In genomic region chr7:18538554-18539250, GRCh38 we compare ENCODE assay signal across 13 cellular contexts. TPM values are rescaled to one million over a fixed set of nuclear protein-coding genes. Genes with fewer than 3 reads are reported as not detected.
A peak's percentile ranks its signal among the peaks of the same experiment; 100 is the strongest.
DNase-seq lines count a peak whose midpoint lies in the region; ATAC-seq, FAIRE-seq and TF ChIP-seq lines count a peak whose summit lies in the region.
"Had no signal": no experiment of that assay in that cellular context is flagged by ENCODE, and none has a peak within 500 bp of the region (broad histone marks: within the 10 kb centered on the region; RNA-seq: fewer than 3 reads in every experiment).

No MANE protein-coding gene starts in this region.

- H3K27ac ChIP-seq in breast epithelium = no peak overlapping the region
- no peak overlapping the region for H3K27ac ChIP-seq in CD8-positive, alpha-beta T cell (ENCODE audit: low read depth, low read length)
- H3K27ac ChIP-seq: C4-2B, suprapubic skin had no signal

- BruUV-seq in Calu3 (replicated peaks; lab: Mats Ljungman, UMichigan) = no TSS peak

- intact Hi-C loops in Calu3 (cut with micrococcal nuclease; ENCODE audit: unreplicated experiment) = no loop called here
- intact Hi-C loops in breast epithelium (cut with DNase I; ENCODE audit: low total_unique reads) = no loop called here
- intact Hi-C loops in CD8-positive, alpha-beta T cell (cut with DNase I, micrococcal nuclease) = no loop called here

- H3K36me3 ChIP-seq in breast epithelium = no peaks in the 10 kb centered on the region
- H3K36me3 ChIP-seq in CD8-positive, alpha-beta T cell (ENCODE audit: insufficient read depth, low read length) = no peaks in the 10 kb centered on the region
- H3K36me3 ChIP-seq: suprapubic skin had no signal

- peak; percentile 79 for FAIRE-seq in GM19239 (lab: Jason Lieb, UNC)
- FAIRE-seq: HepG2 had no signal

- no peaks in the 10 kb centered on the region for H3K4me1 ChIP-seq in breast epithelium
- H3K4me1 ChIP-seq in CD8-positive, alpha-beta T cell (ENCODE audit: insufficient read depth, low read length) = no peaks in the 10 kb centered on the region

- no peaks in the 10 kb centered on the region for H3K9me3 Mint-ChIP-seq in Calu3 (ENCODE audit: low read depth, unreplicated experiment)
- no peaks in the 10 kb centered on the region for H3K9me3 Mint-ChIP-seq in CD8-positive, alpha-beta T cell

- no peak overlapping the region for H3K4me3 ChIP-seq in breast epithelium
- no peak overlapping the region for H3K4me3 ChIP-seq in CD8-positive, alpha-beta T cell (ENCODE audit: low read depth, low read length)
- H3K4me3 ChIP-seq: suprapubic skin had no signal

- CTCF ChIA-PET in Calu3 (lab: Charles Lee) = no interaction called here
- CTCF ChIA-PET in CD8-positive, alpha-beta T cell (lab: Charles Lee) = no interaction called here

- no peaks in the 10 kb centered on the region for H3K9me3 ChIP-seq in breast epithelium
- no peaks in the 10 kb centered on the region for H3K9me3 ChIP-seq in CD8-positive, alpha-beta T cell (ENCODE audit: low read length)
- H3K9me3 ChIP-seq: suprapubic skin had no signal

- TF ChIP-seq CTCF in Calu3 (IDR thresholded peaks at IDR 0.05; ENCODE audit: unreplicated experiment) (no peak), breast epithelium (IDR thresholded peaks at IDR 0.05) (no peak)
- TF ChIP-seq CTCF in CD8-positive, alpha-beta T cell (IDR thresholded peaks at IDR 0.05) = no peak

- H3K4me1 Mint-ChIP-seq in Calu3 (ENCODE audit: low read depth, unreplicated experiment) = peaks cover 66% of the 10 kb centered on the region
- no peaks in the 10 kb centered on the region for H3K4me1 Mint-ChIP-seq in CD8-positive, alpha-beta T cell (ENCODE audit: low read depth)

- TF ChIP-seq POLR2A in breast epithelium (IDR thresholded peaks at IDR 0.05) = no peak

- ATAC-seq in HG02840 (IDR thresholded peaks at IDR 0.05; ENCODE audit: low FRiP score, unreplicated experiment) = peak; percentile 69
- peak; percentile 58 for ATAC-seq in HG03571 (IDR thresholded peaks at IDR 0.05; ENCODE audit: unreplicated experiment)
- ATAC-seq in CD8-positive, alpha-beta T cell = no peak
- ATAC-seq: HepG2 had no signal

- H3K27me3 ChIP-seq in breast epithelium = no peaks in the 10 kb centered on the region
- H3K27me3 ChIP-seq in CD8-positive, alpha-beta T cell (ENCODE audit: insufficient read depth, low read length) = no peaks in the 10 kb centered on the region
- H3K27me3 ChIP-seq: suprapubic skin had no signal

- DNase-seq in Calu3 (no peak), GM19239 (ENCODE audit: insufficient read length, low spot score) (no peak), breast epithelium (ENCODE audit: low spot score in 2 of 2) (no peak), anterior cingulate cortex (lab: John Stamatoyannopoulos, UW) (no peak), NCI-H2171 treated with DMSO at 0.1 percent for 48 hours (lab: John Stamatoyannopoulos, UW) (no peak)
- no peak for DNase-seq in CD8-positive, alpha-beta T cell
- DNase-seq: activated naive CD4-positive, alpha-beta T cell treated with anti-CD3 and anti-CD28 coated beads, Interleukin-2, amount 50 U/mL, for 16 hours; T1000 had no signal

- POLR2A ChIA-PET in CD8-positive, alpha-beta T cell (lab: Charles Lee) = no interaction called here

- H3K4me3 Mint-ChIP-seq in Calu3 (ENCODE audit: low read depth, unreplicated experiment) = no peak overlapping the region
- no peak overlapping the region for H3K4me3 Mint-ChIP-seq in CD8-positive, alpha-beta T cell

- peaks cover 19% of the 10 kb centered on the region for H3K36me3 Mint-ChIP-seq in Calu3 (ENCODE audit: insufficient read depth, unreplicated experiment)
- H3K36me3 Mint-ChIP-seq in CD8-positive, alpha-beta T cell = no peaks in the 10 kb centered on the region

- H3K27me3 Mint-ChIP-seq in Calu3 (ENCODE audit: unreplicated experiment) = no peaks in the 10 kb centered on the region
- no peaks in the 10 kb centered on the region for H3K27me3 Mint-ChIP-seq in CD8-positive, alpha-beta T cell (ENCODE audit: low read depth)

- H3K27ac Mint-ChIP-seq in Calu3 (ENCODE audit: unreplicated experiment) = peak overlapping the region; percentile 59
- H3K27ac Mint-ChIP-seq in CD8-positive, alpha-beta T cell = no peak overlapping the region

RNA-seq across cellular contexts. Expression of gene HDAC9, which starts 43.2 kb away (rescaled TPM):
- total RNA-seq in Calu3 (2022) (152 and 159 TPM in 2 replicates), breast epithelium (10 to 100 TPM in 1 of 3 donors, 1 to 10 TPM in 2; 7.2 to 27.5 (median 7.3) TPM)
- under 1 TPM; 0.89 to 0.95 TPM for total RNA-seq in CD8-positive, alpha-beta T cell
